In genomic region chr16:74868501-74868900, GRCh38 we compare ENCODE assay signal across 10 cellular contexts.
DNase-seq lines count a peak whose midpoint lies in the region; ATAC-seq and TF ChIP-seq lines count a peak whose summit lies in the region.
"Had no signal": no experiment of that assay in that cellular context is flagged by ENCODE, and none has a peak within 500 bp of the region (broad histone marks: within the 10 kb centered on the region; RNA-seq: fewer than 3 reads in every experiment).

No MANE protein-coding gene starts in this region.

- H3K4me1 Mint-ChIP-seq in activated CD4-positive, alpha-beta T cell treated with anti-CD3 and anti-CD28 coated beads for 36 hours: peaks cover 23% of the 10 kb centered on the region

- H3K4me1 ChIP-seq in RWPE2 (ENCODE audit: insufficient read depth, poor library complexity, severe bottlenecking): peaks cover 20% of the 10 kb centered on the region
- no peaks in the 10 kb centered on the region for H3K4me1 ChIP-seq in psoas muscle
- H3K4me1 ChIP-seq: A549, prostate gland had no signal

- CTCF ChIA-PET in activated CD4-positive, alpha-beta T cell treated with anti-CD3 and anti-CD28 coated beads for 36 hours (lab: Charles Lee): interaction anchor here (0.6 kb wide), 1 partner anchor 883 kb away, joined by 3 read pairs; no protein-coding TSS in a partner anchor

- H3K27me3 ChIP-seq in RWPE2 (ENCODE audit: insufficient read depth, poor library complexity, severe bottlenecking): no peaks in the 10 kb centered on the region
- H3K27me3 ChIP-seq in psoas muscle (ENCODE audit: insufficient read depth in 3 of 3, low read length in 2 of 3): no peaks in the 10 kb centered on the region

- no peak for DNase-seq in activated CD4-positive, alpha-beta T cell treated with anti-CD3 and anti-CD28 coated beads for 36 hours
- no peak for DNase-seq in activated CD4-positive, alpha-beta T cell treated with anti-CD3 and anti-CD28 coated beads, Interleukin-2, amount 50 U/mL, for 4 hours
- DNase-seq in RWPE2 (ENCODE audit: low spot score) (no peak), fibroblast of mammary gland (ENCODE audit: low read depth) (peak; percentile 41), psoas muscle (no peak), H4 (ENCODE audit: low spot score) (no peak)

- WGBS in psoas muscle, 3 donors: 11 to 16% (median 15%) methylated on average over 6 of the region's 6 CpGs

- no peaks in the 10 kb centered on the region for H3K27me3 Mint-ChIP-seq in activated CD4-positive, alpha-beta T cell treated with anti-CD3 and anti-CD28 coated beads for 36 hours

- H3K4me3 ChIP-seq in RWPE2 (ENCODE audit: severe bottlenecking) (no peak overlapping the region), fibroblast of mammary gland (ENCODE audit: control insufficient read depth, low read depth, low read length) (no peak overlapping the region), psoas muscle (no peak overlapping the region)
- H3K4me3 ChIP-seq: A549, prostate gland had no signal

- POLR2A ChIA-PET in activated CD4-positive, alpha-beta T cell treated with anti-CD3 and anti-CD28 coated beads for 36 hours (lab: Charles Lee): no interaction called here

- no peak overlapping the region for H3K4me3 Mint-ChIP-seq in activated CD4-positive, alpha-beta T cell treated with anti-CD3 and anti-CD28 coated beads for 36 hours

- no peaks in the 10 kb centered on the region for H3K36me3 ChIP-seq in RWPE2 (ENCODE audit: low read depth)
- H3K36me3 ChIP-seq in psoas muscle (ENCODE audit: insufficient read depth in 1 of 2, low read depth in 1 of 2): peaks cover 4 to 19% of the 10 kb centered on the region in 2 donors

- peak overlapping the region; percentile 52 for H3K27ac Mint-ChIP-seq in activated CD4-positive, alpha-beta T cell treated with anti-CD3 and anti-CD28 coated beads for 36 hours

- intact Hi-C loops in activated CD4-positive, alpha-beta T cell treated with anti-CD3 and anti-CD28 coated beads for 36 hours (cut with DNase I, micrococcal nuclease): no loop called here
- intact Hi-C loops in psoas muscle (cut with DNase I): loop anchor here in 1 of 2 donors (5.0 kb wide), 1 partner anchor 56 kb away; no protein-coding TSS in a partner anchor

- H3K9me3 ChIP-seq in RWPE2 (ENCODE audit: severe bottlenecking) (no peaks in the 10 kb centered on the region), psoas muscle (no peaks in the 10 kb centered on the region)
- H3K9me3 ChIP-seq: A549, prostate gland had no signal

- H3K9me3 Mint-ChIP-seq in activated CD4-positive, alpha-beta T cell treated with anti-CD3 and anti-CD28 coated beads for 36 hours (ENCODE audit: low read depth): no peaks in the 10 kb centered on the region

- no peak for TF ChIP-seq CTCF in RWPE2 (IDR thresholded peaks at IDR 0.05; ENCODE audit: poor library complexity, severe bottlenecking)
- TF ChIP-seq CTCF in fibroblast of mammary gland (conservative IDR thresholded peaks at IDR 0.05; ENCODE audit: control insufficient read depth, insufficient read depth, low read depth, low read length): no peak
- no peak for TF ChIP-seq CTCF in psoas muscle (IDR thresholded peaks at IDR 0.05)

- peak overlapping the region; percentile 83 for H3K27ac ChIP-seq in RWPE2 (ENCODE audit: poor library complexity, severe bottlenecking)
- H3K27ac ChIP-seq in psoas muscle: no peak overlapping the region
- H3K27ac ChIP-seq: A549 had no signal

- peaks cover 7% of the 10 kb centered on the region for H3K36me3 Mint-ChIP-seq in activated CD4-positive, alpha-beta T cell treated with anti-CD3 and anti-CD28 coated beads for 36 hours (ENCODE audit: low read depth)

- ATAC-seq in activated CD4-positive, alpha-beta T cell treated with anti-CD3 and anti-CD28 coated beads for 36 hours: peak; percentile 85
- ATAC-seq in RWPE2 (ENCODE audit: low read depth) (peak; percentile 87), psoas muscle (peak in 3 of 4 donors; percentile 10 to 40 (median 37)), GM21529 (IDR thresholded peaks at IDR 0.05; ENCODE audit: unreplicated experiment) (no peak), GM18517 (IDR thresholded peaks at IDR 0.05; ENCODE audit: unreplicated experiment) (no peak)

Comparison
In these comparisons a context has a peak if more than half of its experiments do, and no peak if none do; other contexts are left out.
1. ATAC-seq: peak in activated CD4-positive, alpha-beta T cell treated with anti-CD3 and anti-CD28 coated beads for 36 hours (single experiment), RWPE2 (single experiment) and psoas muscle (3 of 4); none in GM21529 (single experiment) and GM18517 (single experiment).